ENCODE assay signal across 2 cellular contexts in the genomic region with DNA sequence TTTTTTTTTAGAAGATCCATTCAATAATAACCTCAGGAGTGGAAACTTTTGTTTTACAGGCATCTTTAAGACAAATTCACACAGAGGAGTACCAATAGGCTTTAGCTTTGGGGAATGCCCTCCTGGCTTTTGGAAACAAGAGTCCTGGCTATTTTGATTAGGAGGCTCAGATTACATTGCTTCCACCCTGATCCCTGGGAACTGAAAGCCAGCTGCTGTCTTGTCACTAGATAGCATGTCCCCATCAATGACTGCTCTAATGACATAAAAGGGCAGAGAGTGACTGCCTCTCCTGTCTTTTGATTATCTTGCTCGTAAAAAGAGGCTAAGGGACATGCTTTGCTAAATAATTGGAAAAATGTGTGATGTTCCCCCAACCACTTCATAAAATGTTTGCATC.
TF ChIP-seq lines count a peak whose summit lies in the region.

No MANE protein-coding gene starts in this region.

TF ChIP-seq in GM23338, 12 proteins besides CTCF, POLR2A, EP300 and RAD21 (continued from another document):
- TF ChIP-seq, protein P1, sequence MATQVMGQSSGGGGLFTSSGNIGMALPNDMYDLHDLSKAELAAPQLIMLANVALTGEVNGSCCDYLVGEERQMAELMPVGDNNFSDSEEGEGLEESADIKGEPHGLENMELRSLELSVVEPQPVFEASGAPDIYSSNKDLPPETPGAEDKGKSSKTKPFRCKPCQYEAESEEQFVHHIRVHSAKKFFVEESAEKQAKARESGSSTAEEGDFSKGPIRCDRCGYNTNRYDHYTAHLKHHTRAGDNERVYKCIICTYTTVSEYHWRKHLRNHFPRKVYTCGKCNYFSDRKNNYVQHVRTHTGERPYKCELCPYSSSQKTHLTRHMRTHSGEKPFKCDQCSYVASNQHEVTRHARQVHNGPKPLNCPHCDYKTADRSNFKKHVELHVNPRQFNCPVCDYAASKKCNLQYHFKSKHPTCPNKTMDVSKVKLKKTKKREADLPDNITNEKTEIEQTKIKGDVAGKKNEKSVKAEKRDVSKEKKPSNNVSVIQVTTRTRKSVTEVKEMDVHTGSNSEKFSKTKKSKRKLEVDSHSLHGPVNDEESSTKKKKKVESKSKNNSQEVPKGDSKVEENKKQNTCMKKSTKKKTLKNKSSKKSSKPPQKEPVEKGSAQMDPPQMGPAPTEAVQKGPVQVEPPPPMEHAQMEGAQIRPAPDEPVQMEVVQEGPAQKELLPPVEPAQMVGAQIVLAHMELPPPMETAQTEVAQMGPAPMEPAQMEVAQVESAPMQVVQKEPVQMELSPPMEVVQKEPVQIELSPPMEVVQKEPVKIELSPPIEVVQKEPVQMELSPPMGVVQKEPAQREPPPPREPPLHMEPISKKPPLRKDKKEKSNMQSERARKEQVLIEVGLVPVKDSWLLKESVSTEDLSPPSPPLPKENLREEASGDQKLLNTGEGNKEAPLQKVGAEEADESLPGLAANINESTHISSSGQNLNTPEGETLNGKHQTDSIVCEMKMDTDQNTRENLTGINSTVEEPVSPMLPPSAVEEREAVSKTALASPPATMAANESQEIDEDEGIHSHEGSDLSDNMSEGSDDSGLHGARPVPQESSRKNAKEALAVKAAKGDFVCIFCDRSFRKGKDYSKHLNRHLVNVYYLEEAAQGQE (IDR thresholded peaks at IDR 0.05; ENCODE audit: unreplicated experiment): no peak
- TF ChIP-seq STAT1 (IDR thresholded peaks at IDR 0.05; ENCODE audit: unreplicated experiment): no peak
- TF ChIP-seq, protein P2, sequence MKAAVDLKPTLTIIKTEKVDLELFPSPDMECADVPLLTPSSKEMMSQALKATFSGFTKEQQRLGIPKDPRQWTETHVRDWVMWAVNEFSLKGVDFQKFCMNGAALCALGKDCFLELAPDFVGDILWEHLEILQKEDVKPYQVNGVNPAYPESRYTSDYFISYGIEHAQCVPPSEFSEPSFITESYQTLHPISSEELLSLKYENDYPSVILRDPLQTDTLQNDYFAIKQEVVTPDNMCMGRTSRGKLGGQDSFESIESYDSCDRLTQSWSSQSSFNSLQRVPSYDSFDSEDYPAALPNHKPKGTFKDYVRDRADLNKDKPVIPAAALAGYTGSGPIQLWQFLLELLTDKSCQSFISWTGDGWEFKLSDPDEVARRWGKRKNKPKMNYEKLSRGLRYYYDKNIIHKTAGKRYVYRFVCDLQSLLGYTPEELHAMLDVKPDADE (IDR thresholded peaks at IDR 0.05): no peak
- no peak for TF ChIP-seq ZNF114 (CRISPR knock-in tag; IDR thresholded peaks at IDR 0.05)
- no peak for TF ChIP-seq CREB1 (CRISPR knock-in tag; IDR thresholded peaks at IDR 0.05; ENCODE audit: low read depth)
- TF ChIP-seq NANOG (IDR thresholded peaks at IDR 0.05; ENCODE audit: borderline replicate concordance): no peak
- no peak for TF ChIP-seq EZH2 (IDR thresholded peaks at IDR 0.05; ENCODE audit: low read depth, unreplicated experiment)

TF ChIP-seq in WTC11, 78 proteins besides CTCF, POLR2A, EP300 and RAD21:
- TF ChIP-seq, protein P3, sequence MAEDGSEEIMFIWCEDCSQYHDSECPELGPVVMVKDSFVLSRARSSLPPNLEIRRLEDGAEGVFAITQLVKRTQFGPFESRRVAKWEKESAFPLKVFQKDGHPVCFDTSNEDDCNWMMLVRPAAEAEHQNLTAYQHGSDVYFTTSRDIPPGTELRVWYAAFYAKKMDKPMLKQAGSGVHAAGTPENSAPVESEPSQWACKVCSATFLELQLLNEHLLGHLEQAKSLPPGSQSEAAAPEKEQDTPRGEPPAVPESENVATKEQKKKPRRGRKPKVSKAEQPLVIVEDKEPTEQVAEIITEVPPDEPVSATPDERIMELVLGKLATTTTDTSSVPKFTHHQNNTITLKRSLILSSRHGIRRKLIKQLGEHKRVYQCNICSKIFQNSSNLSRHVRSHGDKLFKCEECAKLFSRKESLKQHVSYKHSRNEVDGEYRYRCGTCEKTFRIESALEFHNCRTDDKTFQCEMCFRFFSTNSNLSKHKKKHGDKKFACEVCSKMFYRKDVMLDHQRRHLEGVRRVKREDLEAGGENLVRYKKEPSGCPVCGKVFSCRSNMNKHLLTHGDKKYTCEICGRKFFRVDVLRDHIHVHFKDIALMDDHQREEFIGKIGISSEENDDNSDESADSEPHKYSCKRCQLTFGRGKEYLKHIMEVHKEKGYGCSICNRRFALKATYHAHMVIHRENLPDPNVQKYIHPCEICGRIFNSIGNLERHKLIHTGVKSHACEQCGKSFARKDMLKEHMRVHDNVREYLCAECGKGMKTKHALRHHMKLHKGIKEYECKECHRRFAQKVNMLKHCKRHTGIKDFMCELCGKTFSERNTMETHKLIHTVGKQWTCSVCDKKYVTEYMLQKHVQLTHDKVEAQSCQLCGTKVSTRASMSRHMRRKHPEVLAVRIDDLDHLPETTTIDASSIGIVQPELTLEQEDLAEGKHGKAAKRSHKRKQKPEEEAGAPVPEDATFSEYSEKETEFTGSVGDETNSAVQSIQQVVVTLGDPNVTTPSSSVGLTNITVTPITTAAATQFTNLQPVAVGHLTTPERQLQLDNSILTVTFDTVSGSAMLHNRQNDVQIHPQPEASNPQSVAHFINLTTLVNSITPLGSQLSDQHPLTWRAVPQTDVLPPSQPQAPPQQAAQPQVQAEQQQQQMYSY (CRISPR knock-in tag; IDR thresholded peaks at IDR 0.05): no peak
- TF ChIP-seq EMX1 (CRISPR knock-in tag; IDR thresholded peaks at IDR 0.05) (no peak), TP53 (CRISPR knock-in tag; IDR thresholded peaks at IDR 0.05) (no peak), MYBL2 (CRISPR knock-in tag; IDR thresholded peaks at IDR 0.05) (no peak), CBFB (CRISPR knock-in tag; IDR thresholded peaks at IDR 0.05; ENCODE audit: low read depth) (no peak), TEAD1 (CRISPR knock-in tag; IDR thresholded peaks at IDR 0.05) (no peak)
- TF ChIP-seq, protein P4, sequence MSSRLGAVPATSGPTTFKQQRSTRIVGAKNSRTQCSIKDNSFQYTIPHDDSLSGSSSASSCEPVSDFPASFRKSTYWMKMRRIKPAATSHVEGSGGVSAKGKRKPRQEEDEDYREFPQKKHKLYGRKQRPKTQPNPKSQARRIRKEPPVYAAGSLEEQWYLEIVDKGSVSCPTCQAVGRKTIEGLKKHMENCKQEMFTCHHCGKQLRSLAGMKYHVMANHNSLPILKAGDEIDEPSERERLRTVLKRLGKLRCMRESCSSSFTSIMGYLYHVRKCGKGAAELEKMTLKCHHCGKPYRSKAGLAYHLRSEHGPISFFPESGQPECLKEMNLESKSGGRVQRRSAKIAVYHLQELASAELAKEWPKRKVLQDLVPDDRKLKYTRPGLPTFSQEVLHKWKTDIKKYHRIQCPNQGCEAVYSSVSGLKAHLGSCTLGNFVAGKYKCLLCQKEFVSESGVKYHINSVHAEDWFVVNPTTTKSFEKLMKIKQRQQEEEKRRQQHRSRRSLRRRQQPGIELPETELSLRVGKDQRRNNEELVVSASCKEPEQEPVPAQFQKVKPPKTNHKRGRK (CRISPR knock-in tag; IDR thresholded peaks at IDR 0.05; ENCODE audit: borderline replicate concordance): no peak
- TF ChIP-seq, protein P5, sequence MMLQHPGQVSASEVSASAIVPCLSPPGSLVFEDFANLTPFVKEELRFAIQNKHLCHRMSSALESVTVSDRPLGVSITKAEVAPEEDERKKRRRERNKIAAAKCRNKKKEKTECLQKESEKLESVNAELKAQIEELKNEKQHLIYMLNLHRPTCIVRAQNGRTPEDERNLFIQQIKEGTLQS (CRISPR knock-in tag; conservative IDR thresholded peaks at IDR 0.05): no peak
- TF ChIP-seq, protein P6, sequence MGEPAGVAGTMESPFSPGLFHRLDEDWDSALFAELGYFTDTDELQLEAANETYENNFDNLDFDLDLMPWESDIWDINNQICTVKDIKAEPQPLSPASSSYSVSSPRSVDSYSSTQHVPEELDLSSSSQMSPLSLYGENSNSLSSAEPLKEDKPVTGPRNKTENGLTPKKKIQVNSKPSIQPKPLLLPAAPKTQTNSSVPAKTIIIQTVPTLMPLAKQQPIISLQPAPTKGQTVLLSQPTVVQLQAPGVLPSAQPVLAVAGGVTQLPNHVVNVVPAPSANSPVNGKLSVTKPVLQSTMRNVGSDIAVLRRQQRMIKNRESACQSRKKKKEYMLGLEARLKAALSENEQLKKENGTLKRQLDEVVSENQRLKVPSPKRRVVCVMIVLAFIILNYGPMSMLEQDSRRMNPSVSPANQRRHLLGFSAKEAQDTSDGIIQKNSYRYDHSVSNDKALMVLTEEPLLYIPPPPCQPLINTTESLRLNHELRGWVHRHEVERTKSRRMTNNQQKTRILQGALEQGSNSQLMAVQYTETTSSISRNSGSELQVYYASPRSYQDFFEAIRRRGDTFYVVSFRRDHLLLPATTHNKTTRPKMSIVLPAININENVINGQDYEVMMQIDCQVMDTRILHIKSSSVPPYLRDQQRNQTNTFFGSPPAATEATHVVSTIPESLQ (CRISPR knock-in tag; IDR thresholded peaks at IDR 0.05): no peak
- TF ChIP-seq, protein P7, sequence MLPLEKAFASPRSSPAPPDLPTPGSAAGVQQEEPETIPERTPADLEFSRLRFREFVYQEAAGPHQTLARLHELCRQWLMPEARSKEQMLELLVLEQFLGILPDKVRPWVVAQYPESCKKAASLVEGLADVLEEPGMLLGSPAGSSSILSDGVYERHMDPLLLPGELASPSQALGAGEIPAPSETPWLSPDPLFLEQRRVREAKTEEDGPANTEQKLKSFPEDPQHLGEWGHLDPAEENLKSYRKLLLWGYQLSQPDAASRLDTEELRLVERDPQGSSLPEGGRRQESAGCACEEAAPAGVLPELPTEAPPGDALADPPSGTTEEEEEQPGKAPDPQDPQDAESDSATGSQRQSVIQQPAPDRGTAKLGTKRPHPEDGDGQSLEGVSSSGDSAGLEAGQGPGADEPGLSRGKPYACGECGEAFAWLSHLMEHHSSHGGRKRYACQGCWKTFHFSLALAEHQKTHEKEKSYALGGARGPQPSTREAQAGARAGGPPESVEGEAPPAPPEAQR (CRISPR knock-in tag; IDR thresholded peaks at IDR 0.05): no peak
